In the genomic region with DNA sequence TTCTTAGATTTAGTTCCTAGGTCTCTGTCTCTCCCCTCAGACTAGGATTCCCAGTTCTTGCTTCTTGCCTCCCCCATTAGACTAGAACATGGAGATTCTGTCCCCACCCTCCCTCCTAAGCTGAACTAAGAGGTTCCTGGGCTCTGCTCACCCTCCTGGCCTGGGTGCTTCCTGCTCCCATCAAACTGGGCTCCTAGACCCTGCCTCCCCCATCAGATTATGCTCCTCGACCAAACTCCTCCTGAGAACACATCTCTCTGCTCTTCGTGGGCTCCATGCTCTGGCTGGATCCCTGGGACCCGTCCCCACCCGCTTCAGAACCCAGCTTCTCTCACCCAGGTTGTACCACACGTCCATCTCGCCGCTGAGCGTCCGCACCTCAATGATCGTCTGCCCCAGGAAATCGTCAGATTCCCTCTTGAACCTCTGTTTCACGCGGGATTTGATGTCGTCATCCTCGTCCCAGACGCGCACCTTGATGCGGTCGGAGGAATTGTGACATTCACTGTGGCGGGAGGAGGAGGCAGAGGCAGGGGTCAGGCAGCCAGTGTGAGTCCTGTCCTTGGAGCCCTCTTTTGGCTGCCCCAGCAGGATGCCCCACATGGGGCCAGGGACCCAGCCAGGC, we compare ENCODE assay signal across 3 cellular contexts.
TF ChIP-seq lines count a peak whose summit lies in the region.

No MANE protein-coding gene starts in this region.

TF ChIP-seq in A549, 52 proteins besides CTCF, POLR2A, EP300 and RAD21:
- peak; percentile 22 for TF ChIP-seq ZFP36 (IDR thresholded peaks at IDR 0.05; ENCODE audit: borderline replicate concordance, partially characterized antibody)
- TF ChIP-seq, protein P1, sequence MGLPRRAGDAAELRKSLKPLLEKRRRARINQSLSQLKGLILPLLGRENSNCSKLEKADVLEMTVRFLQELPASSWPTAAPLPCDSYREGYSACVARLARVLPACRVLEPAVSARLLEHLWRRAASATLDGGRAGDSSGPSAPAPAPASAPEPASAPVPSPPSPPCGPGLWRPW (IDR thresholded peaks at IDR 0.05): no peak

TF ChIP-seq in K562, 482 proteins besides CTCF, POLR2A, EP300 and RAD21 (continues in another document):
- TF ChIP-seq XRCC5 (IDR thresholded peaks at IDR 0.05; ENCODE audit: low read depth, low read length): no peak
- no peak for TF ChIP-seq TCF3 (CRISPR knock-in tag; IDR thresholded peaks at IDR 0.05)
- TF ChIP-seq, protein P2, sequence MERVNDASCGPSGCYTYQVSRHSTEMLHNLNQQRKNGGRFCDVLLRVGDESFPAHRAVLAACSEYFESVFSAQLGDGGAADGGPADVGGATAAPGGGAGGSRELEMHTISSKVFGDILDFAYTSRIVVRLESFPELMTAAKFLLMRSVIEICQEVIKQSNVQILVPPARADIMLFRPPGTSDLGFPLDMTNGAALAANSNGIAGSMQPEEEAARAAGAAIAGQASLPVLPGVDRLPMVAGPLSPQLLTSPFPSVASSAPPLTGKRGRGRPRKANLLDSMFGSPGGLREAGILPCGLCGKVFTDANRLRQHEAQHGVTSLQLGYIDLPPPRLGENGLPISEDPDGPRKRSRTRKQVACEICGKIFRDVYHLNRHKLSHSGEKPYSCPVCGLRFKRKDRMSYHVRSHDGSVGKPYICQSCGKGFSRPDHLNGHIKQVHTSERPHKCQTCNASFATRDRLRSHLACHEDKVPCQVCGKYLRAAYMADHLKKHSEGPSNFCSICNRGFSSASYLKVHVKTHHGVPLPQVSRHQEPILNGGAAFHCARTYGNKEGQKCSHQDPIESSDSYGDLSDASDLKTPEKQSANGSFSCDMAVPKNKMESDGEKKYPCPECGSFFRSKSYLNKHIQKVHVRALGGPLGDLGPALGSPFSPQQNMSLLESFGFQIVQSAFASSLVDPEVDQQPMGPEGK (CRISPR knock-in tag; IDR thresholded peaks at IDR 0.05; ENCODE audit: borderline replicate concordance): no peak
- no peak for TF ChIP-seq SMAD4 (CRISPR knock-in tag; conservative IDR thresholded peaks at IDR 0.05)
- TF ChIP-seq CEBPG (CRISPR knock-in tag; IDR thresholded peaks at IDR 0.05): 0 out of 2 replicates have a peak, but pooled peaks have one; percentile 20
- TF ChIP-seq CEBPG (tag; conservative IDR thresholded peaks at IDR 0.05 in 1 of 2, IDR thresholded peaks at IDR 0.05 in 1 of 2): 0 out of 4 replicates have a peak, but pooled peaks of 1 of the 2 experiments have one; percentile 47
- TF ChIP-seq SUPT5H (IDR thresholded peaks at IDR 0.05): no peak
- no peak for TF ChIP-seq PRMT5 (CRISPR knock-in tag; IDR thresholded peaks at IDR 0.05)
- TF ChIP-seq TSC22D4 (tag; IDR thresholded peaks at IDR 0.05): no peak
- TF ChIP-seq PHTF2 (CRISPR knock-in tag; IDR thresholded peaks at IDR 0.05): no peak
- no peak for TF ChIP-seq TAF1 (IDR thresholded peaks at IDR 0.05; ENCODE audit: control insufficient read depth, extremely low read depth, insufficient read depth, low read length, severe bottlenecking)
- no peak for TF ChIP-seq FOXP1 (CRISPR knock-in tag; IDR thresholded peaks at IDR 0.05)
- TF ChIP-seq ZBED1 (IDR thresholded peaks at IDR 0.05): no peak
- no peak for TF ChIP-seq CCAR2 (IDR thresholded peaks at IDR 0.05; ENCODE audit: low read depth, low read length)
- peak; percentile 47 for TF ChIP-seq ZFP36 (IDR thresholded peaks at IDR 0.05; ENCODE audit: low read depth, low read length, partially characterized antibody)
- no peak for TF ChIP-seq CHD2 (IDR thresholded peaks at IDR 0.05; ENCODE audit: low read depth, low read length)
- TF ChIP-seq PTRF (tag; IDR thresholded peaks at IDR 0.05): no peak
- TF ChIP-seq, protein P3, sequence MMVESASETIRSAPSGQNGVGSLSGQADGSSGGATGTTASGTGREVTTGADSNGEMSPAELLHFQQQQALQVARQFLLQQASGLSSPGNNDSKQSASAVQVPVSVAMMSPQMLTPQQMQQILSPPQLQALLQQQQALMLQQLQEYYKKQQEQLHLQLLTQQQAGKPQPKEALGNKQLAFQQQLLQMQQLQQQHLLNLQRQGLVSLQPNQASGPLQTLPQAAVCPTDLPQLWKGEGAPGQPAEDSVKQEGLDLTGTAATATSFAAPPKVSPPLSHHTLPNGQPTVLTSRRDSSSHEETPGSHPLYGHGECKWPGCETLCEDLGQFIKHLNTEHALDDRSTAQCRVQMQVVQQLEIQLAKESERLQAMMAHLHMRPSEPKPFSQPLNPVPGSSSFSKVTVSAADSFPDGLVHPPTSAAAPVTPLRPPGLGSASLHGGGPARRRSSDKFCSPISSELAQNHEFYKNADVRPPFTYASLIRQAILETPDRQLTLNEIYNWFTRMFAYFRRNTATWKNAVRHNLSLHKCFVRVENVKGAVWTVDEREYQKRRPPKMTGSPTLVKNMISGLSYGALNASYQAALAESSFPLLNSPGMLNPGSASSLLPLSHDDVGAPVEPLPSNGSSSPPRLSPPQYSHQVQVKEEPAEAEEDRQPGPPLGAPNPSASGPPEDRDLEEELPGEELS (CRISPR knock-in tag; IDR thresholded peaks at IDR 0.05; ENCODE audit: borderline replicate concordance): no peak
- TF ChIP-seq U2AF1 (optimal IDR thresholded peaks at IDR 0.05; ENCODE audit: low read depth, low read length): no peak
- TF ChIP-seq GATA2 (CRISPR knock-in tag; IDR thresholded peaks at IDR 0.05): no peak
- TF ChIP-seq CEBPB (tag; IDR thresholded peaks at IDR 0.05): peak; percentile 67
- TF ChIP-seq SETDB1 (IDR thresholded peaks at IDR 0.05; ENCODE audit: low read length): no peak
- no peak for TF ChIP-seq MBD2 (IDR thresholded peaks at IDR 0.05; ENCODE audit: borderline replicate concordance, low read depth)
- TF ChIP-seq, protein P4, sequence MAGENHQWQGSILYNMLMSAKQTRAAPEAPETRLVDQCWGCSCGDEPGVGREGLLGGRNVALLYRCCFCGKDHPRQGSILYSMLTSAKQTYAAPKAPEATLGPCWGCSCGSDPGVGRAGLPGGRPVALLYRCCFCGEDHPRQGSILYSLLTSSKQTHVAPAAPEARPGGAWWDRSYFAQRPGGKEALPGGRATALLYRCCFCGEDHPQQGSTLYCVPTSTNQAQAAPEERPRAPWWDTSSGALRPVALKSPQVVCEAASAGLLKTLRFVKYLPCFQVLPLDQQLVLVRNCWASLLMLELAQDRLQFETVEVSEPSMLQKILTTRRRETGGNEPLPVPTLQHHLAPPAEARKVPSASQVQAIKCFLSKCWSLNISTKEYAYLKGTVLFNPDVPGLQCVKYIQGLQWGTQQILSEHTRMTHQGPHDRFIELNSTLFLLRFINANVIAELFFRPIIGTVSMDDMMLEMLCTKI (IDR thresholded peaks at IDR 0.05; ENCODE audit: partially characterized antibody): no peak
- no peak for TF ChIP-seq NEUROD1 (IDR thresholded peaks at IDR 0.05; ENCODE audit: borderline replicate concordance, low read depth, low read length, partially characterized antibody)
- TF ChIP-seq ZBTB1 (CRISPR knock-in tag; IDR thresholded peaks at IDR 0.05; ENCODE audit: borderline replicate concordance, low read depth): no peak
- TF ChIP-seq, protein P5, sequence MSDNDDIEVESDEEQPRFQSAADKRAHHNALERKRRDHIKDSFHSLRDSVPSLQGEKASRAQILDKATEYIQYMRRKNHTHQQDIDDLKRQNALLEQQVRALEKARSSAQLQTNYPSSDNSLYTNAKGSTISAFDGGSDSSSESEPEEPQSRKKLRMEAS (CRISPR knock-in tag; IDR thresholded peaks at IDR 0.05): no peak
- no peak for TF ChIP-seq TAF15 (IDR thresholded peaks at IDR 0.05; ENCODE audit: low read depth, low read length)

TF ChIP-seq in SK-N-SH, 30 proteins besides CTCF, POLR2A, EP300 and RAD21:
- no peak for TF ChIP-seq RCOR1 (IDR thresholded peaks at IDR 0.05; ENCODE audit: low read length)
- no peak for TF ChIP-seq POLR2AphosphoS5 (IDR thresholded peaks at IDR 0.05; ENCODE audit: low read depth, low read length)
- TF ChIP-seq NRF1 (IDR thresholded peaks at IDR 0.05; ENCODE audit: low read depth, low read length): no peak
- TF ChIP-seq SMC3 (IDR thresholded peaks at IDR 0.05; ENCODE audit: low read depth, low read length): no peak
- no peak for TF ChIP-seq SIN3A (IDR thresholded peaks at IDR 0.05; ENCODE audit: borderline replicate concordance, low read depth, low read length)
- TF ChIP-seq EZH2phosphoT487 (IDR thresholded peaks at IDR 0.05; ENCODE audit: borderline replicate concordance, low read depth): no peak
- TF ChIP-seq JUND (IDR thresholded peaks at IDR 0.05): no peak
- no peak for TF ChIP-seq GATA2 (CRISPR knock-in tag; IDR thresholded peaks at IDR 0.05)
TF ChIP-seq in SK-N-SH: peak in this region for 0.
